Comparison of ENCODE assay signal across 10 cellular contexts in the genomic region with DNA sequence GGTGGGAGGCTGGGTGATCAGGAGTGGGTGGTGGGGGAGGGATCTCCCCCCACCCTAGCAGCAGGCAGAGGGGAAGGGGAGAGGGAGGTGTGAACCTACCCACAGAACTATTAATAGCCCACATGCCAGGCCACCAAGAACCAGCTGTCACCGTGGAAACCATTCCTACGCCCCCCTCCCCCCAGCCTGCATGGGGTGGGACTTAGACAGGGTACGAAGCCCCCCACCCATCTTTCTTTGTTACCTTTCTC. TPM values are rescaled to one million over a fixed set of nuclear protein-coding genes. Genes with fewer than 3 reads are reported as not detected.
DNase-seq lines count a peak whose midpoint lies in the region; ATAC-seq and TF ChIP-seq lines count a peak whose summit lies in the region.
"Had no signal": no experiment of that assay in that cellular context is flagged by ENCODE, and none has a peak within 500 bp of the region (broad histone marks: within the 10 kb centered on the region; RNA-seq: fewer than 3 reads in every experiment).

No MANE protein-coding gene starts in this region.

- H3K79me2 ChIP-seq in PC-3 (ENCODE audit: low read length): no peaks in the 10 kb centered on the region

- no peak for TF ChIP-seq CTCF in esophagus squamous epithelium (IDR thresholded peaks at IDR 0.05)
- no peak for TF ChIP-seq CTCF in sigmoid colon (IDR thresholded peaks at IDR 0.05)
- TF ChIP-seq CTCF in PC-3 (conservative IDR thresholded peaks at IDR 0.05; ENCODE audit: low read depth, low read length): no peak
- TF ChIP-seq CTCF in GM20000 (IDR thresholded peaks at IDR 0.05; ENCODE audit: extremely low read depth, missing control alignments): no peak

- peak overlapping the region; percentile 39 for H3K27ac ChIP-seq in CD8-positive, alpha-beta memory T cell (ENCODE audit: low read depth, low read length)
- H3K27ac ChIP-seq in esophagus squamous epithelium (peak overlapping the region; percentile 80 to 93 (median 90)), sigmoid colon (peak overlapping the region; percentile 96 to 99 (median 98)), PC-3 (ENCODE audit: low read length) (no peak overlapping the region)
- H3K27ac ChIP-seq: SJCRH30 had no signal

- H3K36me3 ChIP-seq in CD8-positive, alpha-beta memory T cell (ENCODE audit: insufficient read depth, low read length): no peaks in the 10 kb centered on the region
- H3K36me3 ChIP-seq in NT2/D1 (ENCODE audit: insufficient read depth, insufficient read length, low read length) (peaks cover 5% of the 10 kb centered on the region), esophagus squamous epithelium (peaks cover 0 to 13% (median 0%) of the 10 kb centered on the region in 3 donors), sigmoid colon (peaks cover 0 to 8% (median 6%) of the 10 kb centered on the region in 4 donors), PC-3 (ENCODE audit: low read depth, low read length) (no peaks in the 10 kb centered on the region)
- H3K36me3 ChIP-seq: SJCRH30 had no signal

- no peak for DNase-seq in CD8-positive, alpha-beta memory T cell
- DNase-seq in NT2/D1 (ENCODE audit: low read depth, low spot score): no peak
- no peak for DNase-seq in esophagus squamous epithelium (lab: John Stamatoyannopoulos, UW)
- no peak for DNase-seq in sigmoid colon
- DNase-seq in SHP77 treated with DMSO at 0.1 percent for 48 hours (lab: John Stamatoyannopoulos, UW): no peak
- no peak for DNase-seq in PC-3
- DNase-seq in GM20000 (ENCODE audit: low spot score): no peak
- no peak for DNase-seq in HCEC 1CT
- DNase-seq: SJCRH30 had no signal

- peaks cover 52 to 85% (median 69%) of the 10 kb centered on the region in 3 donors for H3K4me1 Mint-ChIP-seq in CD8-positive, alpha-beta memory T cell

- intact Hi-C loops in esophagus squamous epithelium (cut with DNase I): no loop called here
- intact Hi-C loops in sigmoid colon (cut with DNase I): no loop called here
- intact Hi-C loops in PC-3 (cut with micrococcal nuclease): no loop called here

- H3F3A ChIP-seq in PC-3 (ENCODE audit: low read length, unreplicated experiment): no peaks in the 10 kb centered on the region

- TF ChIP-seq POLR2A in esophagus squamous epithelium (IDR thresholded peaks at IDR 0.05) (no peak), sigmoid colon (IDR thresholded peaks at IDR 0.05) (no peak)

- no TSS peak for BruUV-seq in PC-3 (replicated peaks; lab: Mats Ljungman, UMichigan)

- H3K4me3 Mint-ChIP-seq in CD8-positive, alpha-beta memory T cell: peak overlapping the region in 4 of 7 donors; percentile 20 to 86 (median 82)

- POLR2A ChIA-PET in CD8-positive, alpha-beta memory T cell (lab: Charles Lee): interaction anchor here (0.5 kb wide), 1 partner anchor 104 kb away, joined by 4 read pairs; no protein-coding TSS in a partner anchor
- POLR2A ChIA-PET in PC-3 (lab: Charles Lee; ENCODE audit: unreplicated experiment): no interaction called here

- 19 to 26% methylated on average over 3 of the region's 3 CpGs for WGBS in esophagus squamous epithelium, 2 donors
- whole genome bisulfite sequencing in sigmoid colon, 2 donors: 2 to 18% methylated on average over 3 of the region's 3 CpGs

- no peaks in the 10 kb centered on the region for H3K9me3 ChIP-seq in CD8-positive, alpha-beta memory T cell (ENCODE audit: low read length)
- H3K9me3 ChIP-seq in NT2/D1 (ENCODE audit: insufficient read depth, low read length) (no peaks in the 10 kb centered on the region), esophagus squamous epithelium (no peaks in the 10 kb centered on the region), sigmoid colon (no peaks in the 10 kb centered on the region), PC-3 (ENCODE audit: low read length) (no peaks in the 10 kb centered on the region)
- H3K9me3 ChIP-seq: SJCRH30 had no signal

- H3K9me3 Mint-ChIP-seq in CD8-positive, alpha-beta memory T cell: no peaks in the 10 kb centered on the region

- no peaks in the 10 kb centered on the region for H3K27me3 ChIP-seq in CD8-positive, alpha-beta memory T cell (ENCODE audit: insufficient read depth, low read length, poor library complexity, severe bottlenecking)
- H3K27me3 ChIP-seq in NT2/D1 (ENCODE audit: insufficient read depth, insufficient read length) (no peaks in the 10 kb centered on the region), esophagus squamous epithelium (no peaks in the 10 kb centered on the region), sigmoid colon (no peaks in the 10 kb centered on the region), PC-3 (ENCODE audit: low read length) (no peaks in the 10 kb centered on the region)
- H3K27me3 ChIP-seq: SJCRH30 had no signal

- H3K27me3 Mint-ChIP-seq in CD8-positive, alpha-beta memory T cell: peaks cover 0 to 1% of the 10 kb centered on the region in 2 donors

- H4K20me1 ChIP-seq in PC-3 (ENCODE audit: low read length): no peaks in the 10 kb centered on the region

- TF ChIP-seq EP300 in sigmoid colon (IDR thresholded peaks at IDR 0.05): no peak

- H3K4me1 ChIP-seq in CD8-positive, alpha-beta memory T cell (ENCODE audit: insufficient read depth, low read length): peaks cover 75% of the 10 kb centered on the region
- H3K4me1 ChIP-seq in NT2/D1 (ENCODE audit: insufficient read depth, insufficient read length) (peaks cover 54% of the 10 kb centered on the region), esophagus squamous epithelium (peaks cover 77 to 100% (median 79%) of the 10 kb centered on the region in 3 donors), sigmoid colon (peaks cover 0 to 99% (median 98%) of the 10 kb centered on the region in 4 donors), PC-3 (ENCODE audit: insufficient read depth, low read length) (peaks cover 33% of the 10 kb centered on the region)

- CTCF ChIA-PET in CD8-positive, alpha-beta memory T cell (lab: Charles Lee): interaction anchor here (1.7 to 3.6 kb wide), 4 partner anchors 16 to 42 kb away, joined by 4 to 21 read pairs (median 8); no protein-coding TSS in a partner anchor
- CTCF ChIA-PET in PC-3 (lab: Charles Lee): no interaction called here

- ATAC-seq in PC-3: no peak

- H3K9ac ChIP-seq in NT2/D1 (ENCODE audit: insufficient read length, low read depth) (peak overlapping the region; percentile 21), PC-3 (ENCODE audit: low read length) (no peak overlapping the region)

- H3K27ac Mint-ChIP-seq in CD8-positive, alpha-beta memory T cell: peak overlapping the region in 7 of 8 donors; percentile 65 to 98 (median 88)

- H2AFZ ChIP-seq in PC-3 (ENCODE audit: low read length): no peak overlapping the region

- H3K9me2 ChIP-seq in PC-3 (replicated peaks; ENCODE audit: low read length): no peaks in the 10 kb centered on the region

- no peak overlapping the region for H3K4me2 ChIP-seq in PC-3 (ENCODE audit: low read length)

- H3K4me3 ChIP-seq in CD8-positive, alpha-beta memory T cell (ENCODE audit: low read length): no peak overlapping the region
- H3K4me3 ChIP-seq in NT2/D1 (ENCODE audit: insufficient read length, low read depth) (no peak overlapping the region), esophagus squamous epithelium (peak overlapping the region in 3 of 4 donors; percentile 31 to 46 (median 34)), sigmoid colon (peak overlapping the region; percentile 34 to 40 (median 36)), PC-3 (ENCODE audit: low read length) (no peak overlapping the region)
- H3K4me3 ChIP-seq: SJCRH30 had no signal

- H3K36me3 Mint-ChIP-seq in CD8-positive, alpha-beta memory T cell: peaks cover 0 to 14% (median 0%) of the 10 kb centered on the region in 3 donors

RNA-seq across cellular contexts. Expression of gene THRA, which starts 7.8 kb away (rescaled TPM):
- 10 to 100 TPM; 12.6 to 13.2 TPM for total RNA-seq in CD8-positive, alpha-beta memory T cell
- 17.0 TPM for polyA plus RNA-seq in CD8-positive, alpha-beta memory T cell
- 10 to 100 TPM in 2 of 4 donors, 1 to 10 TPM in 2; 4.2 to 27.1 (median 13.4) TPM for total RNA-seq in esophagus squamous epithelium
- 10 to 100 TPM; 78.8 to 86.1 (median 83.8) TPM for total RNA-seq in sigmoid colon
- 10 to 100 TPM; 25.4 to 35.4 (median 25.8) TPM for polyA plus RNA-seq in sigmoid colon
- 6.6 and 11.2 TPM in 2 replicates for total RNA-seq in PC-3 (2014; rRNA removed)

RNA-seq across cellular contexts. Expression of gene MED24, which starts 16.4 kb away (rescaled TPM):
- total RNA-seq in CD8-positive, alpha-beta memory T cell: 100 to 1,000 TPM; 118 to 121 TPM
- 51.2 TPM for polyA plus RNA-seq in CD8-positive, alpha-beta memory T cell
- total RNA-seq in esophagus squamous epithelium: 10 to 100 TPM; 44.2 to 56.1 (median 49.0) TPM
- total RNA-seq in sigmoid colon: 10 to 100 TPM; 27.3 to 64.8 (median 31.7) TPM
- 10 to 100 TPM; 19.2 to 83.0 (median 29.1) TPM for polyA plus RNA-seq in sigmoid colon
- 73.0 and 78.7 TPM in 2 replicates for total RNA-seq in PC-3 (2014; rRNA removed)

RNA-seq across cellular contexts. Expression of gene NR1D1, which starts 29.8 kb away (rescaled TPM):
- total RNA-seq in CD8-positive, alpha-beta memory T cell: 10 to 100 TPM; 10.0 to 10.2 TPM
- polyA plus RNA-seq in CD8-positive, alpha-beta memory T cell: 10.4 TPM
- total RNA-seq in esophagus squamous epithelium (10 to 100 TPM in 1 of 4 donors, 1 to 10 TPM in 3; 3.8 to 16.4 (median 5.4) TPM), sigmoid colon (10 to 100 TPM in 3 of 4 donors, 1 to 10 TPM in 1; 4.1 to 12.8 (median 11.9) TPM), PC-3 (2014; rRNA removed) (7.1 and 9.2 TPM in 2 replicates)
- polyA plus RNA-seq in sigmoid colon: 10 to 100 TPM in 1 of 3 donors, 1 to 10 TPM in 2; 4.4 to 11.4 (median 8.1) TPM

RNA-seq across cellular contexts. Expression of gene MSL1, which starts 51.2 kb away (rescaled TPM):
- total RNA-seq in CD8-positive, alpha-beta memory T cell: 10 to 100 TPM; 88.6 to 91.5 TPM
- 13.5 TPM for polyA plus RNA-seq in CD8-positive, alpha-beta memory T cell
- total RNA-seq in esophagus squamous epithelium (10 to 100 TPM; 41.5 to 59.9 (median 51.5) TPM), sigmoid colon (10 to 100 TPM; 52.3 to 92.2 (median 58.0) TPM), PC-3 (2014; rRNA removed) (22.2 and 38.1 TPM in 2 replicates)
- polyA plus RNA-seq in sigmoid colon: 10 to 100 TPM; 29.4 to 63.5 (median 34.0) TPM

RNA-seq across cellular contexts. Expression of gene CSF3, which starts 55.3 kb away (rescaled TPM):
- not detected for total RNA-seq in CD8-positive, alpha-beta memory T cell
- not detected for polyA plus RNA-seq in CD8-positive, alpha-beta memory T cell
- 1 to 10 TPM in 1 of 4 donors, not detected in 3; 4.0 TPM for total RNA-seq in esophagus squamous epithelium
- 10 to 100 TPM in 1 of 4 donors, not detected in 3; 23.3 TPM for total RNA-seq in sigmoid colon
- 1 to 10 TPM in 2 of 3 donors, not detected in 1; 1.2 to 3.1 TPM for polyA plus RNA-seq in sigmoid colon
- 4.0 and 4.3 TPM in 2 replicates for total RNA-seq in PC-3 (2014; rRNA removed)
- total RNA-seq: lung microvascular endothelial cell had no signal

Comparison
In these comparisons a context has a peak if more than half of its experiments do, and no peak if none do; other contexts are left out.
1. H3K4me3 ChIP-seq: peak in esophagus squamous epithelium (3 of 4) and sigmoid colon (4 of 4); none in CD8-positive, alpha-beta memory T cell (single experiment), NT2/D1 (single experiment) and PC-3 (single experiment).